ENCODE assay signal across 1 cellular context in genomic region chr2:3620834-3621233, GRCh38.
A peak's percentile ranks its signal among the peaks of the same experiment; 100 is the strongest.
TF ChIP-seq lines count a peak whose summit lies in the region.

No MANE protein-coding gene starts in this region.

TF ChIP-seq in HepG2, 621 proteins besides CTCF, POLR2A, EP300 and RAD21 (continued from another document and continues in another):
- TF ChIP-seq UBTF (CRISPR knock-in tag; IDR thresholded peaks at IDR 0.05): no peak
- no peak for TF ChIP-seq HES4 (CRISPR knock-in tag; IDR thresholded peaks at IDR 0.05; ENCODE audit: borderline replicate concordance)
- TF ChIP-seq TBL1XR1 (IDR thresholded peaks at IDR 0.05; ENCODE audit: borderline replicate concordance, low read length, partially characterized antibody): peak; percentile 43
- peak; percentile 97 for TF ChIP-seq FOXA1 (IDR thresholded peaks at IDR 0.05)
- peak; percentile 83 for TF ChIP-seq FOXA1 (CRISPR knock-in tag; IDR thresholded peaks at IDR 0.05)
- no peak for TF ChIP-seq ZNF75D (CRISPR knock-in tag; IDR thresholded peaks at IDR 0.05; ENCODE audit: borderline replicate concordance)
- TF ChIP-seq KDM3A (CRISPR knock-in tag; IDR thresholded peaks at IDR 0.05; ENCODE audit: low read depth): no peak
- TF ChIP-seq WIZ (CRISPR knock-in tag; IDR thresholded peaks at IDR 0.05): no peak
- TF ChIP-seq ZNF678 (CRISPR knock-in tag; IDR thresholded peaks at IDR 0.05): no peak
- no peak for TF ChIP-seq NR3C1 (CRISPR knock-in tag; IDR thresholded peaks at IDR 0.05)
- no peak for TF ChIP-seq SMC3 (IDR thresholded peaks at IDR 0.05; ENCODE audit: low read length)
- TF ChIP-seq ZNF550 (CRISPR knock-in tag; IDR thresholded peaks at IDR 0.05; ENCODE audit: borderline replicate concordance): no peak
- TF ChIP-seq, protein P1, sequence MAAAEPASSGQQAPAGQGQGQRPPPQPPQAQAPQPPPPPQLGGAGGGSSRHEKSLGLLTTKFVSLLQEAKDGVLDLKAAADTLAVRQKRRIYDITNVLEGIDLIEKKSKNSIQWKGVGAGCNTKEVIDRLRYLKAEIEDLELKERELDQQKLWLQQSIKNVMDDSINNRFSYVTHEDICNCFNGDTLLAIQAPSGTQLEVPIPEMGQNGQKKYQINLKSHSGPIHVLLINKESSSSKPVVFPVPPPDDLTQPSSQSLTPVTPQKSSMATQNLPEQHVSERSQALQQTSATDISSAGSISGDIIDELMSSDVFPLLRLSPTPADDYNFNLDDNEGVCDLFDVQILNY (CRISPR knock-in tag; conservative IDR thresholded peaks at IDR 0.05): no peak
- peak; percentile 62; the same call in 1 of the 2 replicates for TF ChIP-seq HMG20B (CRISPR knock-in tag; conservative IDR thresholded peaks at IDR 0.05)
- no peak for TF ChIP-seq ZFP91 (CRISPR knock-in tag; IDR thresholded peaks at IDR 0.05; ENCODE audit: borderline replicate concordance)
- no peak for TF ChIP-seq KDM5B (CRISPR knock-in tag; IDR thresholded peaks at IDR 0.05; ENCODE audit: borderline replicate concordance)
- TF ChIP-seq ZSCAN30 (CRISPR knock-in tag; IDR thresholded peaks at IDR 0.05): no peak
- TF ChIP-seq ZNF609 (CRISPR knock-in tag; IDR thresholded peaks at IDR 0.05; ENCODE audit: borderline replicate concordance): peak; percentile 99
- TF ChIP-seq ZNF225 (CRISPR knock-in tag; IDR thresholded peaks at IDR 0.05): no peak
- no peak for TF ChIP-seq ZNF3 (CRISPR knock-in tag; IDR thresholded peaks at IDR 0.05)
- TF ChIP-seq KLF16 (CRISPR knock-in tag; IDR thresholded peaks at IDR 0.05): no peak
- TF ChIP-seq ZNF644 (CRISPR knock-in tag; IDR thresholded peaks at IDR 0.05; ENCODE audit: low read depth): no peak
- TF ChIP-seq ZNF782 (CRISPR knock-in tag; IDR thresholded peaks at IDR 0.05; ENCODE audit: borderline replicate concordance): no peak
- TF ChIP-seq ZNF850 (CRISPR knock-in tag; conservative IDR thresholded peaks at IDR 0.05): no peak
- TF ChIP-seq HIC2 (CRISPR knock-in tag; IDR thresholded peaks at IDR 0.05; ENCODE audit: low read depth): no peak
- no peak for TF ChIP-seq POGZ (CRISPR knock-in tag; IDR thresholded peaks at IDR 0.05)
- TF ChIP-seq JDP2 (CRISPR knock-in tag; IDR thresholded peaks at IDR 0.05; ENCODE audit: borderline replicate concordance): no peak
- no peak for TF ChIP-seq SAFB2 (CRISPR knock-in tag; IDR thresholded peaks at IDR 0.05; ENCODE audit: borderline replicate concordance, low read depth)
- no peak for TF ChIP-seq ZNF282 (IDR thresholded peaks at IDR 0.05; ENCODE audit: partially characterized antibody)
- TF ChIP-seq ZBTB7A (CRISPR knock-in tag; IDR thresholded peaks at IDR 0.05): no peak
- TF ChIP-seq HOXA5 (CRISPR knock-in tag; IDR thresholded peaks at IDR 0.05): no peak
- TF ChIP-seq ZNF713 (CRISPR knock-in tag; IDR thresholded peaks at IDR 0.05): no peak
- TF ChIP-seq ZNF720 (CRISPR knock-in tag; IDR thresholded peaks at IDR 0.05): no peak
- no peak for TF ChIP-seq SUZ12 (IDR thresholded peaks at IDR 0.05; ENCODE audit: low read depth, low read length)
- TF ChIP-seq ZFP37 (CRISPR knock-in tag; IDR thresholded peaks at IDR 0.05; ENCODE audit: borderline replicate concordance): no peak
- no peak for TF ChIP-seq ZNF296 (CRISPR knock-in tag; conservative IDR thresholded peaks at IDR 0.05)
- no peak for TF ChIP-seq MED13 (CRISPR knock-in tag; IDR thresholded peaks at IDR 0.05)
- peak; percentile 54 for TF ChIP-seq SOX13 (IDR thresholded peaks at IDR 0.05)
- peak in 1 of 2 experiments; percentile 92; a peak in 2 of 4 replicates for TF ChIP-seq SOX13 (CRISPR knock-in tag; conservative IDR thresholded peaks at IDR 0.05 in 1 of 2, IDR thresholded peaks at IDR 0.05 in 1 of 2)
- no peak for TF ChIP-seq RFX5 (IDR thresholded peaks at IDR 0.05; ENCODE audit: low read depth, low read length)
- no peak for TF ChIP-seq MTA1 (CRISPR knock-in tag; IDR thresholded peaks at IDR 0.05; ENCODE audit: borderline replicate concordance)
- TF ChIP-seq ZFP36L1 (CRISPR knock-in tag; IDR thresholded peaks at IDR 0.05): no peak
- no peak for TF ChIP-seq PAF1 (CRISPR knock-in tag; IDR thresholded peaks at IDR 0.05)
- no peak for TF ChIP-seq ZBTB8A (CRISPR knock-in tag; IDR thresholded peaks at IDR 0.05; ENCODE audit: borderline replicate concordance, low read depth)
- no peak for TF ChIP-seq ZNF557 (CRISPR knock-in tag; IDR thresholded peaks at IDR 0.05)
- no peak for TF ChIP-seq SP4 (CRISPR knock-in tag; IDR thresholded peaks at IDR 0.05)
- TF ChIP-seq ZBTB42 (CRISPR knock-in tag; IDR thresholded peaks at IDR 0.05): no peak
- TF ChIP-seq IRX3 (CRISPR knock-in tag; IDR thresholded peaks at IDR 0.05; ENCODE audit: borderline replicate concordance, low read depth): no peak
- TF ChIP-seq, protein P2, sequence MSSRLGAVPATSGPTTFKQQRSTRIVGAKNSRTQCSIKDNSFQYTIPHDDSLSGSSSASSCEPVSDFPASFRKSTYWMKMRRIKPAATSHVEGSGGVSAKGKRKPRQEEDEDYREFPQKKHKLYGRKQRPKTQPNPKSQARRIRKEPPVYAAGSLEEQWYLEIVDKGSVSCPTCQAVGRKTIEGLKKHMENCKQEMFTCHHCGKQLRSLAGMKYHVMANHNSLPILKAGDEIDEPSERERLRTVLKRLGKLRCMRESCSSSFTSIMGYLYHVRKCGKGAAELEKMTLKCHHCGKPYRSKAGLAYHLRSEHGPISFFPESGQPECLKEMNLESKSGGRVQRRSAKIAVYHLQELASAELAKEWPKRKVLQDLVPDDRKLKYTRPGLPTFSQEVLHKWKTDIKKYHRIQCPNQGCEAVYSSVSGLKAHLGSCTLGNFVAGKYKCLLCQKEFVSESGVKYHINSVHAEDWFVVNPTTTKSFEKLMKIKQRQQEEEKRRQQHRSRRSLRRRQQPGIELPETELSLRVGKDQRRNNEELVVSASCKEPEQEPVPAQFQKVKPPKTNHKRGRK (CRISPR knock-in tag; IDR thresholded peaks at IDR 0.05): 0 out of 2 replicates have a peak, but pooled peaks have one; percentile 2
